ENCODE assay signal across 15 cellular contexts in the genomic region with DNA sequence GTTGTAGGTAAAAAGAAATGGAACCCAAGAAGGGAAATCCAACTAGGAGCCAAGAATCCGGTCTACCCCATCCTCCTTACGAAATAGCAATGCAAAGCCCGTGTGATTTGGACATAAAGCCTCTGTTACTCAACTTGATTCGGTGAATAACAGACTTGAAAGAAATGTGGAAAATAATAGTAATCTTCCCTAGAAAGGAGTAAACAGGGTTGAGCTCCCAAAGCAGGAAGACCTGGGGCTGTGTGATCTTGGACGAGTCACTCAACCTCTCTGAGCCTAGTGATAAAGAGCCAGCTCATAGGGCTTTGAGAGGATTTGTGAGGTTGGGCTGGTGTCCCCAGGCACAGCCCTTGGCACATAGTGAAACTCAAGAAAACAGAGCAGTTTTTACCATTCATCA. TPM values are rescaled to one million over a fixed set of nuclear protein-coding genes. Genes with fewer than 3 reads are reported as not detected.
DNase-seq lines count a peak whose midpoint lies in the region; ATAC-seq and TF ChIP-seq lines count a peak whose summit lies in the region.
"Had no signal": no experiment of that assay in that cellular context is flagged by ENCODE, and none has a peak within 500 bp of the region (broad histone marks: within the 10 kb centered on the region; RNA-seq: fewer than 3 reads in every experiment).

No MANE protein-coding gene starts in this region.

- H3K9me3 Mint-ChIP-seq in activated CD4-positive, alpha-beta T cell treated with anti-CD3 and anti-CD28 coated beads for 36 hours (ENCODE audit: low read depth) = no peaks in the 10 kb centered on the region
- H3K9me3 Mint-ChIP-seq in activated CD4-positive, alpha-beta T cell treated with anti-CD3 and anti-CD28 coated beads, Interleukin-2, amount 10 ng/mL, durations not matched to agents 24 days and 14 days = no peaks in the 10 kb centered on the region
- no peaks in the 10 kb centered on the region for H3K9me3 Mint-ChIP-seq in memory B cell
- no peaks in the 10 kb centered on the region for H3K9me3 Mint-ChIP-seq in CD8-positive, alpha-beta memory T cell
- H3K9me3 Mint-ChIP-seq: endodermal cell, naive B cell had no signal

- H3K27ac ChIP-seq in brain microvascular endothelial cell (peak overlapping the region; percentile 85), suprapubic skin (peak overlapping the region; percentile 12)
- no peak overlapping the region for H3K27ac ChIP-seq in CD8-positive, alpha-beta memory T cell (ENCODE audit: low read depth, low read length)

- H3K4me1 Mint-ChIP-seq in activated CD4-positive, alpha-beta T cell treated with anti-CD3 and anti-CD28 coated beads for 36 hours = peaks cover 15% of the 10 kb centered on the region
- peaks cover 2% of the 10 kb centered on the region for H3K4me1 Mint-ChIP-seq in activated CD4-positive, alpha-beta T cell treated with anti-CD3 and anti-CD28 coated beads, Interleukin-2, amount 10 ng/mL, durations not matched to agents 24 days and 14 days
- H3K4me1 Mint-ChIP-seq in memory B cell = peaks cover 8% of the 10 kb centered on the region
- H3K4me1 Mint-ChIP-seq in CD8-positive, alpha-beta memory T cell = no peaks in the 10 kb centered on the region

- TF ChIP-seq EP300 in suprapubic skin (IDR thresholded peaks at IDR 0.05) = no peak

- H3K36me3 Mint-ChIP-seq in activated CD4-positive, alpha-beta T cell treated with anti-CD3 and anti-CD28 coated beads for 36 hours (ENCODE audit: low read depth) = no peaks in the 10 kb centered on the region
- no peaks in the 10 kb centered on the region for H3K36me3 Mint-ChIP-seq in activated CD4-positive, alpha-beta T cell treated with anti-CD3 and anti-CD28 coated beads, Interleukin-2, amount 10 ng/mL, durations not matched to agents 24 days and 14 days (ENCODE audit: low read depth)
- no peaks in the 10 kb centered on the region for H3K36me3 Mint-ChIP-seq in memory B cell
- H3K36me3 Mint-ChIP-seq in CD8-positive, alpha-beta memory T cell = peaks cover 0 to 1% (median 0%) of the 10 kb centered on the region in 3 donors
- H3K36me3 Mint-ChIP-seq: naive B cell had no signal

- POLR2A ChIA-PET in activated CD4-positive, alpha-beta T cell treated with anti-CD3 and anti-CD28 coated beads for 36 hours (lab: Charles Lee) = no interaction called here
- POLR2A ChIA-PET in CD8-positive, alpha-beta memory T cell (lab: Charles Lee) = no interaction called here

- no peaks in the 10 kb centered on the region for H3K9me3 ChIP-seq in suprapubic skin
- no peaks in the 10 kb centered on the region for H3K9me3 ChIP-seq in CD8-positive, alpha-beta memory T cell (ENCODE audit: low read length)

- TF ChIP-seq POLR2A in suprapubic skin (IDR thresholded peaks at IDR 0.05) (no peak), GM18505 (IDR thresholded peaks at IDR 0.05; ENCODE audit: borderline replicate concordance, extremely low read depth, insufficient read depth, insufficient read length) (no peak)

- 73% methylated on average over 5 of the region's 5 CpGs for WGBS in suprapubic skin

- in situ Hi-C loops in brain microvascular endothelial cell (cut with HindIII; ENCODE audit: low pct_ligation_motif_present, low sequenced_read_pairs) = no loop called here

- H3K27me3 Mint-ChIP-seq in activated CD4-positive, alpha-beta T cell treated with anti-CD3 and anti-CD28 coated beads for 36 hours = no peaks in the 10 kb centered on the region
- peaks cover 3% of the 10 kb centered on the region for H3K27me3 Mint-ChIP-seq in activated CD4-positive, alpha-beta T cell treated with anti-CD3 and anti-CD28 coated beads, Interleukin-2, amount 10 ng/mL, durations not matched to agents 24 days and 14 days
- peaks cover 13% of the 10 kb centered on the region for H3K27me3 Mint-ChIP-seq in memory B cell
- H3K27me3 Mint-ChIP-seq in CD8-positive, alpha-beta memory T cell = peaks cover 5 to 19% of the 10 kb centered on the region in 2 donors

- H3K4me3 ChIP-seq in brain microvascular endothelial cell (ENCODE audit: low read depth, low read length) (no peak overlapping the region), suprapubic skin (no peak overlapping the region)
- H3K4me3 ChIP-seq in CD8-positive, alpha-beta memory T cell (ENCODE audit: low read length) = no peak overlapping the region

- H3K36me3 ChIP-seq in brain microvascular endothelial cell (replicated peaks) = peaks cover 77% of the 10 kb centered on the region
- H3K36me3 ChIP-seq in suprapubic skin = peaks cover 6% of the 10 kb centered on the region
- no peaks in the 10 kb centered on the region for H3K36me3 ChIP-seq in CD8-positive, alpha-beta memory T cell (ENCODE audit: insufficient read depth, low read length)

- CTCF ChIA-PET in activated CD4-positive, alpha-beta T cell treated with anti-CD3 and anti-CD28 coated beads for 36 hours (lab: Charles Lee) = interaction anchor here (1.2 to 1.4 kb wide), 2 partner anchors 10 to 12 kb away, joined by 5 to 12 read pairs; no protein-coding TSS in a partner anchor
- CTCF ChIA-PET in CD8-positive, alpha-beta memory T cell (lab: Charles Lee) = interaction anchor here (1.1 kb wide), 1 partner anchor 11 kb away, joined by 3 read pairs; no protein-coding TSS in a partner anchor

- ATAC-seq in activated CD4-positive, alpha-beta T cell treated with anti-CD3 and anti-CD28 coated beads for 36 hours = peak; percentile 65
- ATAC-seq in memory B cell (ENCODE audit: low read depth) (no peak), GM18505 (IDR thresholded peaks at IDR 0.05; ENCODE audit: unreplicated experiment) (no peak), HG03520 (IDR thresholded peaks at IDR 0.05; ENCODE audit: unreplicated experiment) (no peak)

- no peaks in the 10 kb centered on the region for H3K27me3 ChIP-seq in brain microvascular endothelial cell (replicated peaks)
- H3K27me3 ChIP-seq in suprapubic skin = no peaks in the 10 kb centered on the region
- no peaks in the 10 kb centered on the region for H3K27me3 ChIP-seq in CD8-positive, alpha-beta memory T cell (ENCODE audit: insufficient read depth, low read length, poor library complexity, severe bottlenecking)

- peak; percentile 11 for DNase-seq in activated CD4-positive, alpha-beta T cell treated with anti-CD3 and anti-CD28 coated beads for 36 hours
- DNase-seq in activated CD4-positive, alpha-beta T cell treated with anti-CD3 and anti-CD28 coated beads, Interleukin-2, amount 10 ng/mL, durations not matched to agents 24 days and 14 days = no peak
- DNase-seq in brain microvascular endothelial cell = no peak
- DNase-seq in memory B cell (ENCODE audit: low spot score in 2 of 2) = no peak
- no peak for DNase-seq in suprapubic skin (ENCODE audit: low spot score in 2 of 2)
- no peak for DNase-seq in CD8-positive, alpha-beta memory T cell
- DNase-seq: DMS53; endodermal cell; naive B cell; stimulated activated naive CD4-positive, alpha-beta T cell treated with Interleukin-2 at 50 U/mL for 16 hours; T1000 had no signal

- no peak for TF ChIP-seq CTCF in brain microvascular endothelial cell (IDR thresholded peaks at IDR 0.05; ENCODE audit: low read depth, low read length, missing control alignments)
- no peak for TF ChIP-seq CTCF in suprapubic skin (IDR thresholded peaks at IDR 0.05)

- intact Hi-C loops in activated CD4-positive, alpha-beta T cell treated with anti-CD3 and anti-CD28 coated beads for 36 hours (cut with DNase I, micrococcal nuclease) = no loop called here
- intact Hi-C loops in activated CD4-positive, alpha-beta T cell treated with anti-CD3 and anti-CD28 coated beads, Interleukin-2, amount 10 ng/mL, durations not matched to agents 24 days and 14 days (cut with micrococcal nuclease) = no loop called here

- H3K4me3 Mint-ChIP-seq in activated CD4-positive, alpha-beta T cell treated with anti-CD3 and anti-CD28 coated beads for 36 hours = no peak overlapping the region
- H3K4me3 Mint-ChIP-seq in activated CD4-positive, alpha-beta T cell treated with anti-CD3 and anti-CD28 coated beads, Interleukin-2, amount 10 ng/mL, durations not matched to agents 24 days and 14 days = no peak overlapping the region
- no peak overlapping the region for H3K4me3 Mint-ChIP-seq in memory B cell
- no peak overlapping the region for H3K4me3 Mint-ChIP-seq in CD8-positive, alpha-beta memory T cell
- H3K4me3 Mint-ChIP-seq: endodermal cell, naive B cell had no signal

- H3K27ac Mint-ChIP-seq in activated CD4-positive, alpha-beta T cell treated with anti-CD3 and anti-CD28 coated beads for 36 hours = no peak overlapping the region
- no peak overlapping the region for H3K27ac Mint-ChIP-seq in activated CD4-positive, alpha-beta T cell treated with anti-CD3 and anti-CD28 coated beads, Interleukin-2, amount 10 ng/mL, durations not matched to agents 24 days and 14 days
- H3K27ac Mint-ChIP-seq in memory B cell = peak overlapping the region; percentile 68
- H3K27ac Mint-ChIP-seq in CD8-positive, alpha-beta memory T cell = no peak overlapping the region
- H3K27ac Mint-ChIP-seq: endodermal cell, naive B cell had no signal

- peaks cover 31% of the 10 kb centered on the region for H3K4me1 ChIP-seq in suprapubic skin
- H3K4me1 ChIP-seq in CD8-positive, alpha-beta memory T cell (ENCODE audit: insufficient read depth, low read length) = peaks cover 6% of the 10 kb centered on the region

RNA-seq across cellular contexts. Expression of gene IL17B, which starts 42.7 kb away (rescaled TPM):
- not detected for total RNA-seq in activated CD4-positive, alpha-beta T cell treated with anti-CD3 and anti-CD28 coated beads for 36 hours
- total RNA-seq in activated CD4-positive, alpha-beta T cell treated with anti-CD3 and anti-CD28 coated beads, Interleukin-2, amount 10 ng/mL, durations not matched to agents 24 days and 14 days = not detected in 2 replicates
- total RNA-seq in suprapubic skin = not detected
- total RNA-seq in CD8-positive, alpha-beta memory T cell = not detected
- not detected for polyA plus RNA-seq in CD8-positive, alpha-beta memory T cell
- total RNA-seq: activated CD8-positive, alpha-beta memory T cell treated with anti-CD3 and anti-CD28 coated beads for 36 hours; endodermal cell; LHCN-M2 had no signal
